14 cellular contexts compared by ENCODE assay signal in the genomic region with DNA sequence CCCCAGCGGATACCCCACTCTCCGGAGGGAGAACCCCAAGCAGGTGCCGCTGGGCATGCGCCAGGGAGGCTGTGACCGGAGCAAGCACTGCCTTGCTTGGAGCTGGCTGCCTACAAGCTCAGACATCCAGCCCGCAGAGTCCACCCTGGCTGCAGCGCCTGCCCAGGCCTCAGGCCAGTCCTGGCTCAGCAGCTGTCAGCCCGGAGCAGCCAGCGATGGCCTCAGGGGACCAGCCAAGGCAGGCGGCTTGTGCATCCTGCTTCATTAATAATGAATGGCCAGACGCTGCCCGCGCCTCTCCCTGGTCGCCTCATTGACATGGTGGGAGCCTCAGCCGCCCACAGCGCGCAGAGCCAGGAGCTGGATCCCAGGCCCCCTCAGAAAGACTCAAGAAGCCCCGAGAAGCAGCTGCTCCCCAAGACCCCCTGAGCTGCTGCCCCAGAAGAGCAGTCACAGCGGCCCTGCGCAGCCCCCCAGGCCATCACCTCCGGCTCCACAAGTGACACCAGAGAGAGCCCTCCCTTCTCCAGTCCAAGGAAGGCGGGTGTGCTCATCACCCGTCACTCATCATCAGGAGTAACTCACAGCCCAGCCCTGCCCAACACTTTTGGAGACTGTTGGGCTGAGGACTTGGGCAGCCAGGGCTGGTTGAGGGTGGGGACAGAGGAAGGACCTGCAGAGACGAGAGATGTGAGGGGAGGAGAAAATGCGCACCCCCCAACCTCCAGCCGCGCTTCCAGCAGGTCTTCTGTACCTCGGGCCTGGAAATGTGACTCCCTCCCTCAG. TPM values are rescaled to one million over a fixed set of nuclear protein-coding genes. Genes with fewer than 3 reads are reported as not detected.
DNase-seq lines count a peak whose midpoint lies in the region; ATAC-seq and TF ChIP-seq lines count a peak whose summit lies in the region.
"Had no signal": no experiment of that assay in that cellular context is flagged by ENCODE, and none has a peak within 500 bp of the region (broad histone marks: within the 10 kb centered on the region; RNA-seq: fewer than 3 reads in every experiment).

No MANE protein-coding gene starts in this region.

- H4K8ac ChIP-seq in neuronal stem cell (ENCODE audit: low read depth, low read length) = no peak overlapping the region

- no peak overlapping the region for H2BK15ac ChIP-seq in neuronal stem cell (ENCODE audit: low read length)

- no peaks in the 10 kb centered on the region for H3K36me3 ChIP-seq in BE2C
- no peaks in the 10 kb centered on the region for H3K36me3 ChIP-seq in SJCRH30
- H3K36me3 ChIP-seq in heart left ventricle = peaks cover 0 to 23% (median 0%) of the 10 kb centered on the region in 9 donors
- no peaks in the 10 kb centered on the region for H3K36me3 ChIP-seq in neuronal stem cell (replicated peaks in 1 of 2; ENCODE audit: control insufficient read depth in 2 of 2, insufficient read depth in 2 of 2, low read length in 2 of 2)
- H3K36me3 ChIP-seq: MG63 had no signal

- H3K27ac ChIP-seq in SJCRH30 (no peak overlapping the region), heart left ventricle (no peak overlapping the region), neuronal stem cell (replicated peaks; ENCODE audit: low read length) (no peak overlapping the region)

- ATAC-seq in heart left ventricle = peak in 3 of 4 donors; percentile 48 to 74 (median 49)
- no peak for ATAC-seq in GM21825 (IDR thresholded peaks at IDR 0.05; ENCODE audit: unreplicated experiment)
- ATAC-seq: SK-N-SH treated with all-trans-retinoic acid at 6 μM for 48 hours had no signal

- H3K4me3 ChIP-seq in BE2C (ENCODE audit: low read depth, low read length) (no peak overlapping the region), SJCRH30 (no peak overlapping the region), heart left ventricle (no peak overlapping the region), neuronal stem cell (ENCODE audit: low read length in 2 of 2) (no peak overlapping the region)
- H3K4me3 ChIP-seq: MG63 had no signal

- H3K79me1 ChIP-seq in neuronal stem cell (ENCODE audit: low read depth, low read length) = no peaks in the 10 kb centered on the region

- no peak overlapping the region for H2AK5ac ChIP-seq in neuronal stem cell (ENCODE audit: low read depth, low read length)

- H3K9me3 ChIP-seq in BE2C = no peaks in the 10 kb centered on the region
- no peaks in the 10 kb centered on the region for H3K9me3 ChIP-seq in SJCRH30 (replicated peaks)
- no peaks in the 10 kb centered on the region for H3K9me3 ChIP-seq in heart left ventricle
- no peaks in the 10 kb centered on the region for H3K9me3 ChIP-seq in neuronal stem cell (replicated peaks in 1 of 2; ENCODE audit: control insufficient read depth in 2 of 2, insufficient read depth in 1 of 2, low read depth in 1 of 2, low read length in 2 of 2)
- H3K9me3 ChIP-seq: MG63 had no signal

- no peak overlapping the region for H2BK5ac ChIP-seq in neuronal stem cell (ENCODE audit: low read length)

- H4K91ac ChIP-seq in neuronal stem cell (ENCODE audit: low read depth, low read length, poor library complexity) = no peak overlapping the region

- no peak overlapping the region for H3K4me2 ChIP-seq in neuronal stem cell (ENCODE audit: insufficient read depth, low read length, poor library complexity, severe bottlenecking)

- peaks cover 6% of the 10 kb centered on the region for H3K4me1 ChIP-seq in BE2C
- H3K4me1 ChIP-seq in SJCRH30 = peaks cover 6% of the 10 kb centered on the region; the same call in 1 of the 2 replicates
- H3K4me1 ChIP-seq in heart left ventricle = peaks cover 0 to 23% (median 8%) of the 10 kb centered on the region in 12 donors
- H3K4me1 ChIP-seq in neuronal stem cell (ENCODE audit: control insufficient read depth in 2 of 2, insufficient read depth in 1 of 2, low read depth in 1 of 2, low read length in 2 of 2) = peaks cover 0 to 2% of the 10 kb centered on the region in 2 donors

- no peak overlapping the region for H3K14ac ChIP-seq in neuronal stem cell (ENCODE audit: low read length)

- H3K23ac ChIP-seq in neuronal stem cell (ENCODE audit: low read depth, low read length, poor library complexity) = peak overlapping the region; percentile 40

- intact Hi-C loops in heart left ventricle (cut with DNase I) = loop anchor here in 1 of 10 donors (10.0 kb wide), 1 partner anchor 130 kb away; the partner anchor contains the start of gene RPL22

- H2AFZ ChIP-seq in neuronal stem cell (ENCODE audit: low read length) = no peak overlapping the region

- no peak overlapping the region for H3K4ac ChIP-seq in neuronal stem cell (ENCODE audit: low read length)

- 48 to 62% (median 55%) methylated on average over 16 to 28 of the region's 28 CpGs for WGBS in heart left ventricle, 4 donors
- WGBS in neuronal stem cell (ENCODE audit: extremely low coverage in 2 of 2, insufficient read length in 2 of 2, insufficient replicate concordance in 1 of 2), 2 donors = no CpG with 5 or more reads among the region's 28 CpGs

- no peak overlapping the region for H2BK120ac ChIP-seq in neuronal stem cell (ENCODE audit: low read depth, low read length)

- no peak overlapping the region for H2BK12ac ChIP-seq in neuronal stem cell (ENCODE audit: low read length)

- no peaks in the 10 kb centered on the region for H3K27me3 ChIP-seq in BE2C
- peaks cover 55% of the 10 kb centered on the region for H3K27me3 ChIP-seq in SJCRH30
- H3K27me3 ChIP-seq in heart left ventricle = no peaks in the 10 kb centered on the region
- H3K27me3 ChIP-seq in neuronal stem cell (ENCODE audit: control insufficient read depth in 3 of 3, insufficient read depth in 3 of 3, low read depth in 1 of 3, low read length in 3 of 3) = peaks cover 0 to 47% (median 0%) of the 10 kb centered on the region in 3 experiments
- H3K27me3 ChIP-seq: MG63 had no signal

- no peak overlapping the region for H3K18ac ChIP-seq in neuronal stem cell (ENCODE audit: low read length)

- no peak for TF ChIP-seq POLR2A in heart left ventricle (IDR thresholded peaks at IDR 0.05)

- TF ChIP-seq CTCF in BE2C (IDR thresholded peaks at IDR 0.05; ENCODE audit: low read depth, low read length) (no peak), heart left ventricle (IDR thresholded peaks at IDR 0.05) (no peak)

- peak; percentile 63 for DNase-seq in BE2C
- peak; percentile 83 to 84 for DNase-seq in SJCRH30
- peak in 4 of 5 donors; percentile 28 to 78 (median 54) for DNase-seq in heart left ventricle
- DNase-seq in neuronal stem cell (ENCODE audit: low spot score) = no peak
- DNase-seq in amniotic stem cell (lab: John Stamatoyannopoulos, UW) = no peak
- DNase-seq in AML-193 (lab: John Stamatoyannopoulos, UW) = no peak
- DNase-seq: GDM1, Kasumi-1, MG63, NCI-H1048, NCI-H2081 treated with DMSO at 0.1 percent for 48 hours, SHP77 had no signal

- peak overlapping the region; percentile 75 for H3K9ac ChIP-seq in neuronal stem cell (ENCODE audit: low read depth, low read length, poor library complexity)

RNA-seq across cellular contexts. Expression of gene KCNAB2, which starts 19.6 kb away (rescaled TPM):
- polyA plus RNA-seq in BE2C (2012; ENCODE audit: insufficient read depth, insufficient read length, low read depth) = 19.1 TPM
- total RNA-seq in SJCRH30 (2014; rRNA removed; shearing (Covaris generic)) = 0.56 and 0.77 TPM in 2 replicates
- 10 to 100 TPM; 22.7 to 51.4 (median 30.3) TPM for total RNA-seq in heart left ventricle
- polyA plus RNA-seq in heart left ventricle = 10 to 100 TPM; 10.7 to 17.1 TPM
- 5.4 TPM for polyA plus RNA-seq in neuronal stem cell (2013, experiment 1 of 2)
- 6.0 TPM for polyA plus RNA-seq in neuronal stem cell (2013, experiment 2 of 2)

Comparison
In these comparisons a context has a peak if more than half of its experiments do, and no peak if none do; other contexts are left out.
1. DNase-seq: peak in BE2C (single experiment), SJCRH30 (2 of 2) and heart left ventricle (4 of 5); none in neuronal stem cell (single experiment), amniotic stem cell (single experiment) and AML-193 (0 of 2).
2. RNA of gene KCNAB2, which starts 19.6 kb away (total RNA-seq): 22.7 to 51.4 TPM in heart left ventricle; 0.56 to 0.77 TPM in SJCRH30; every median in the first group is over 10 times any median in the second.